8 cellular contexts compared by ENCODE assay signal in genomic region chr10:95266674-95267095, GRCh38.
A peak's percentile ranks its signal among the peaks of the same experiment; 100 is the strongest.
DNase-seq lines count a peak whose midpoint lies in the region; ATAC-seq and TF ChIP-seq lines count a peak whose summit lies in the region.

No MANE protein-coding gene starts in this region.

- H3K36me3 ChIP-seq in rectal smooth muscle tissue (ENCODE audit: control insufficient read depth, insufficient read depth, low read length): peaks cover 7% of the 10 kb centered on the region

- peak; percentile 94 for DNase-seq in AG10803 (ENCODE audit: low read depth)
- DNase-seq in RPMI8226: peak; percentile 50
- DNase-seq in fibroblast of the conjunctiva (ENCODE audit: low read depth): peak; percentile 41
- no peak for DNase-seq in foreskin melanocyte
- no peak for DNase-seq in KG1 (lab: John Stamatoyannopoulos, UW)

- H3K27ac ChIP-seq in rectal smooth muscle tissue (ENCODE audit: low read depth, low read length): peak overlapping the region; percentile 22

- H3K4me3 ChIP-seq in AG10803 (ENCODE audit: low read length) (no peak overlapping the region), rectal smooth muscle tissue (ENCODE audit: low read length) (no peak overlapping the region)

- H3K27me3 ChIP-seq in rectal smooth muscle tissue (ENCODE audit: control insufficient read depth, insufficient read depth, low read length): no peaks in the 10 kb centered on the region

- no peak overlapping the region for H3K9ac ChIP-seq in rectal smooth muscle tissue (ENCODE audit: low read length)

- TF ChIP-seq CTCF in AG10803 (conservative IDR thresholded peaks at IDR 0.05; ENCODE audit: low read length): no peak

- no peaks in the 10 kb centered on the region for H3K4me1 ChIP-seq in rectal smooth muscle tissue (ENCODE audit: control insufficient read depth, insufficient read depth, low read length)

- ATAC-seq in GM19324 (IDR thresholded peaks at IDR 0.05; ENCODE audit: low FRiP score, unreplicated experiment) (peak; percentile 70), HG03432 (IDR thresholded peaks at IDR 0.05; ENCODE audit: unreplicated experiment) (peak; percentile 88)

Comparison
In these comparisons a context has a peak if more than half of its experiments do, and no peak if none do; other contexts are left out.
1. DNase-seq: peak in AG10803 (single experiment), RPMI8226 (single experiment) and fibroblast of the conjunctiva (single experiment); none in foreskin melanocyte (single experiment) and KG1 (single experiment).